ENCODE assay signal across 24 cellular contexts in genomic region chr1:154913242-154913641, GRCh38. TPM values are rescaled to one million over a fixed set of nuclear protein-coding genes. Genes with fewer than 3 reads are reported as not detected.
A peak's percentile ranks its signal among the peaks of the same experiment; 100 is the strongest.
DNase-seq lines count a peak whose midpoint lies in the region; ATAC-seq and TF ChIP-seq lines count a peak whose summit lies in the region.
"Had no signal": no experiment of that assay in that cellular context is flagged by ENCODE, and none has a peak within 500 bp of the region (broad histone marks: within the 10 kb centered on the region; RNA-seq: fewer than 3 reads in every experiment).

No MANE protein-coding gene starts in this region.

- H3K27ac ChIP-seq in right atrium auricular region (peak overlapping the region; percentile 23 to 87), heart right ventricle (peak overlapping the region in 1 of 10 donors; percentile 54), parathyroid adenoma (peak overlapping the region; percentile 43), ovary (no peak overlapping the region)
- H3K27ac ChIP-seq: C4-2B, GM23248, PC-9, SJSA1 had no signal

- intact Hi-C loops in heart right ventricle (cut with DNase I): no loop called here
- intact Hi-C loops in ovary (cut with DNase I): no loop called here

- 60 to 67% methylated on average over 2 of the region's 2 CpGs for WGBS in heart right ventricle, 2 donors
- WGBS in ovary, 3 donors: 78 to 86% (median 86%) methylated on average over 2 of the region's 2 CpGs

- TF ChIP-seq CTCF in right atrium auricular region (IDR thresholded peaks at IDR 0.05): no peak
- no peak for TF ChIP-seq CTCF in heart right ventricle (IDR thresholded peaks at IDR 0.05)
- no peak for TF ChIP-seq CTCF in parathyroid adenoma (IDR thresholded peaks at IDR 0.05)
- no peak for TF ChIP-seq CTCF in ovary (IDR thresholded peaks at IDR 0.05)

- H3K9ac ChIP-seq in parathyroid adenoma: no peak overlapping the region
- H3K9ac ChIP-seq: GM23248 had no signal

- H3K4me1 ChIP-seq in right atrium auricular region: peaks cover 0 to 19% of the 10 kb centered on the region in 2 donors
- H3K4me1 ChIP-seq in heart right ventricle: peaks cover 0 to 21% (median 5%) of the 10 kb centered on the region in 9 donors
- H3K4me1 ChIP-seq in parathyroid adenoma: no peaks in the 10 kb centered on the region
- peaks cover 2% of the 10 kb centered on the region for H3K4me1 ChIP-seq in ovary (ENCODE audit: insufficient read depth)
- H3K4me1 ChIP-seq: SJSA1 had no signal

- peak overlapping the region; percentile 10 for H3K4me2 ChIP-seq in parathyroid adenoma (ENCODE audit: low read length)
- H3K4me2 ChIP-seq: PC-9 had no signal

- no peak for TF ChIP-seq EP300 in ovary (IDR thresholded peaks at IDR 0.05)

- ATAC-seq in heart right ventricle (no peak), GM21723 (IDR thresholded peaks at IDR 0.05; ENCODE audit: unreplicated experiment) (no peak)
- ATAC-seq: CD8-positive, alpha-beta T cell; T-cell had no signal

- H3K36me3 ChIP-seq in right atrium auricular region: no peaks in the 10 kb centered on the region
- H3K36me3 ChIP-seq in heart right ventricle: no peaks in the 10 kb centered on the region
- no peaks in the 10 kb centered on the region for H3K36me3 ChIP-seq in parathyroid adenoma (ENCODE audit: control insufficient read depth, insufficient read depth, low read length)
- H3K36me3 ChIP-seq in ovary: no peaks in the 10 kb centered on the region
- H3K36me3 ChIP-seq: SJSA1 had no signal

- no peak overlapping the region for H3K4me3 ChIP-seq in right atrium auricular region
- H3K4me3 ChIP-seq in heart right ventricle: no peak overlapping the region
- H3K4me3 ChIP-seq in parathyroid adenoma (ENCODE audit: low read depth, low read length): peak overlapping the region; percentile 17
- H3K4me3 ChIP-seq in ovary: no peak overlapping the region
- H3K4me3 ChIP-seq: GM23248, PC-9, SJSA1 had no signal

- H2AFZ ChIP-seq in parathyroid adenoma: no peak overlapping the region
- H2AFZ ChIP-seq: GM23248, PC-9 had no signal

- TF ChIP-seq POLR2A in ovary (IDR thresholded peaks at IDR 0.05): no peak

- no peaks in the 10 kb centered on the region for H3K27me3 ChIP-seq in right atrium auricular region
- H3K27me3 ChIP-seq in heart right ventricle: no peaks in the 10 kb centered on the region
- no peaks in the 10 kb centered on the region for H3K27me3 ChIP-seq in parathyroid adenoma (ENCODE audit: control insufficient read depth, insufficient read depth, low read length)
- no peaks in the 10 kb centered on the region for H3K27me3 ChIP-seq in ovary
- H3K27me3 ChIP-seq: SJSA1 had no signal

- H3K79me2 ChIP-seq in parathyroid adenoma: no peaks in the 10 kb centered on the region

- H3K9me3 ChIP-seq in right atrium auricular region (no peaks in the 10 kb centered on the region), heart right ventricle (peaks cover 0 to 8% (median 0%) of the 10 kb centered on the region in 11 donors), parathyroid adenoma (ENCODE audit: control insufficient read depth, low read length) (no peaks in the 10 kb centered on the region), ovary (no peaks in the 10 kb centered on the region)
- H3K9me3 ChIP-seq: SJSA1 had no signal

- no peak for DNase-seq in right atrium auricular region (ENCODE audit: low spot score)
- no peak for DNase-seq in heart right ventricle
- peak; percentile 41 for DNase-seq in NCI-H146 (lab: John Stamatoyannopoulos, UW)
- peak; percentile 17 for DNase-seq in NCI-H345 treated with DMSO at 0.1 percent for 48 hours (lab: John Stamatoyannopoulos, UW; ENCODE audit: unreplicated experiment)
- DNase-seq in ovary: no peak
- no peak for DNase-seq in NCI-H2196 (lab: John Stamatoyannopoulos, UW; ENCODE audit: unreplicated experiment)
- DNase-seq: CD8-positive, alpha-beta T cell; DMS 273 treated with DMSO at 0.1 percent for 48 hours; DND-41; GM23248; H7; Kasumi-1; NCI-H1092 treated with DMSO at 0.1 percent for 48 hours; NCI-H1436; NCI-H1930; NCI-H2171; NCI-H446 treated with DMSO at 0.1 percent for 48 hours; PC-9; T-cell had no signal

RNA-seq across cellular contexts. Expression of gene PMVK, which starts 23.3 kb away (rescaled TPM):
- total RNA-seq in right atrium auricular region (10 to 100 TPM; 15.7 to 21.2 TPM), heart right ventricle (10 to 100 TPM; 29.9 to 66.4 (median 39.4) TPM), ovary (10 to 100 TPM in 6 of 7 donors, 1 to 10 TPM in 1; 8.6 to 50.7 (median 35.3) TPM)
- polyA plus RNA-seq in heart right ventricle (10 to 100 TPM; 40.2 to 42.9 TPM), ovary (10 to 100 TPM; 21.4 to 30.6 TPM)

RNA-seq across cellular contexts. Expression of gene PBXIP1, which starts 42.7 kb away (rescaled TPM):
- total RNA-seq in right atrium auricular region: 100 to 1,000 TPM in 1 of 2 donors, 10 to 100 TPM in 1; 81.4 to 101 TPM
- 10 to 100 TPM; 38.3 to 75.0 (median 48.8) TPM for total RNA-seq in heart right ventricle
- polyA plus RNA-seq in heart right ventricle: 10 to 100 TPM; 25.4 to 33.0 TPM
- 100 to 1,000 TPM in 6 of 7 donors, 10 to 100 TPM in 1; 78.7 to 170 (median 120) TPM for total RNA-seq in ovary
- 100 to 1,000 TPM; 105 to 151 TPM for polyA plus RNA-seq in ovary

RNA-seq across cellular contexts. Expression of gene KCNN3, which starts 43.2 kb away (rescaled TPM):
- total RNA-seq in right atrium auricular region: 1 to 10 TPM; 3.9 to 4.4 TPM
- total RNA-seq in heart right ventricle: 1 to 10 TPM in 9 of 10 donors, under 1 TPM in 1; 0.52 to 5.9 (median 2.7) TPM
- polyA plus RNA-seq in heart right ventricle: under 1 TPM; 0.17 to 0.59 TPM
- 1 to 10 TPM in 5 of 7 donors, under 1 TPM in 2; 0.71 to 6.0 (median 1.7) TPM for total RNA-seq in ovary
- polyA plus RNA-seq in ovary: 1 to 10 TPM in 1 of 2 donors, under 1 TPM in 1; 0.91 to 6.1 TPM
- total RNA-seq: GM23248, HT-29, SJSA1 had no signal
- polyA plus RNA-seq: GM23248 had no signal

RNA-seq across cellular contexts. Expression of gene PYGO2, which starts 48.3 kb away (rescaled TPM):
- 10 to 100 TPM; 13.9 to 18.4 TPM for total RNA-seq in right atrium auricular region
- total RNA-seq in heart right ventricle: 10 to 100 TPM in 9 of 10 donors, 1 to 10 TPM in 1; 8.8 to 18.0 (median 13.9) TPM
- 10 to 100 TPM; 11.9 to 12.1 TPM for polyA plus RNA-seq in heart right ventricle
- total RNA-seq in ovary: 10 to 100 TPM; 17.2 to 53.0 (median 42.5) TPM
- polyA plus RNA-seq in ovary: 10 to 100 TPM; 25.0 to 28.8 TPM

RNA-seq across cellular contexts. Expression of gene SHC1, which starts 57.3 kb away (rescaled TPM):
- 10 to 100 TPM; 69.5 to 80.5 TPM for total RNA-seq in right atrium auricular region
- 10 to 100 TPM; 42.6 to 95.7 (median 57.8) TPM for total RNA-seq in heart right ventricle
- polyA plus RNA-seq in heart right ventricle: 10 to 100 TPM; 35.6 to 58.3 TPM
- 100 to 1,000 TPM in 1 of 7 donors, 10 to 100 TPM in 6; 36.8 to 183 (median 80.0) TPM for total RNA-seq in ovary
- 100 to 1,000 TPM in 1 of 2 donors, 10 to 100 TPM in 1; 56.8 to 161 TPM for polyA plus RNA-seq in ovary

Comparison
In these comparisons a context has a peak if more than half of its experiments do, and no peak if none do; other contexts are left out.
1. DNase-seq: peak in NCI-H146 (single experiment) and NCI-H345 treated with DMSO at 0.1 percent for 48 hours (single experiment); none in right atrium auricular region (single experiment), heart right ventricle (0 of 2), ovary (0 of 5) and NCI-H2196 (single experiment).
2. H3K27ac ChIP-seq: peak in right atrium auricular region (2 of 2) and parathyroid adenoma (single experiment); none in ovary (0 of 2).